ENCODE assay signal across 8 cellular contexts in the genomic region with DNA sequence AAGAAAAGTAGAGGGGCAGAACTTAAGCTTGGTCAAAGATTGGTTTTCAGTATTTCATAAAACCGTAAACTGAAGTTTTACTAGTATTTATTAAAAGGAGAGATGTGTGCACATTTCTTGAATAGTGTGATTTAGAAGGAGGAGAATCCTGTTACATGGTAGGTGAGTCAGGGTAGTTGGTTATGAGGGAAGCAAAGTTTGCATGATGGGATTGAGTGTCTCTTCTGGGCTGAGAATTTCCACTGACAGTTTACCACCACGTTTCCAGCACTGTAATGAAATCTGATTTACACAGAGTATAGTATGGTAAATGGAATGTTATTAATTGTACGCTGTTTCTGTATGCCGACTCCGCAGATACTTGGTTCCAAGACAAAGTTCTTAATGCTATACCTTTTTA. TPM values are rescaled to one million over a fixed set of nuclear protein-coding genes. Genes with fewer than 3 reads are reported as not detected.
A peak's percentile ranks its signal among the peaks of the same experiment; 100 is the strongest.
DNase-seq lines count a peak whose midpoint lies in the region; ATAC-seq and TF ChIP-seq lines count a peak whose summit lies in the region.

No MANE protein-coding gene starts in this region.

- 55% methylated on average over 5 of the region's 5 CpGs for WGBS in suprapubic skin

- intact Hi-C loops in activated CD4-positive, alpha-beta T cell treated with anti-CD3 and anti-CD28 coated beads for 36 hours (cut with DNase I, micrococcal nuclease), result loop anchor here (5.0 to 10.0 kb wide), 7 partner anchors 258 to 1338 kb away; partner anchors contain the start of gene CD96 (in 1 of the 2)

- H3K27me3 ChIP-seq in suprapubic skin, result peaks cover 13% of the 10 kb centered on the region

- peaks cover 28% of the 10 kb centered on the region for H3K4me1 Mint-ChIP-seq in activated CD4-positive, alpha-beta T cell treated with anti-CD3 and anti-CD28 coated beads for 36 hours
- H3K4me1 Mint-ChIP-seq in activated naive CD8-positive, alpha-beta T cell treated with anti-CD3 and anti-CD28 coated beads for 36 hours, result peaks cover 21% of the 10 kb centered on the region

- no peaks in the 10 kb centered on the region for H3K9me3 Mint-ChIP-seq in activated CD4-positive, alpha-beta T cell treated with anti-CD3 and anti-CD28 coated beads for 36 hours (ENCODE audit: low read depth)
- H3K9me3 Mint-ChIP-seq in activated naive CD8-positive, alpha-beta T cell treated with anti-CD3 and anti-CD28 coated beads for 36 hours, result no peaks in the 10 kb centered on the region

- no peak for TF ChIP-seq CTCF in suprapubic skin (IDR thresholded peaks at IDR 0.05)

- H3K27me3 Mint-ChIP-seq in activated CD4-positive, alpha-beta T cell treated with anti-CD3 and anti-CD28 coated beads for 36 hours, result peaks cover 40% of the 10 kb centered on the region
- peaks cover 52% of the 10 kb centered on the region for H3K27me3 Mint-ChIP-seq in activated naive CD8-positive, alpha-beta T cell treated with anti-CD3 and anti-CD28 coated beads for 36 hours

- TF ChIP-seq EP300 in suprapubic skin (IDR thresholded peaks at IDR 0.05), result no peak

- H3K36me3 Mint-ChIP-seq in activated CD4-positive, alpha-beta T cell treated with anti-CD3 and anti-CD28 coated beads for 36 hours (ENCODE audit: low read depth), result no peaks in the 10 kb centered on the region
- H3K36me3 Mint-ChIP-seq in activated naive CD8-positive, alpha-beta T cell treated with anti-CD3 and anti-CD28 coated beads for 36 hours, result no peaks in the 10 kb centered on the region

- no peak for TF ChIP-seq POLR2A in suprapubic skin (IDR thresholded peaks at IDR 0.05)

- peaks cover 34% of the 10 kb centered on the region for H3K4me1 ChIP-seq in suprapubic skin

- no peak overlapping the region for H3K27ac ChIP-seq in suprapubic skin

- H3K9me3 ChIP-seq in suprapubic skin, result no peaks in the 10 kb centered on the region

- POLR2A ChIA-PET in activated CD4-positive, alpha-beta T cell treated with anti-CD3 and anti-CD28 coated beads for 36 hours (lab: Charles Lee), result no interaction called here

- peak overlapping the region; percentile 85 for H3K4me3 ChIP-seq in suprapubic skin

- ATAC-seq in activated CD4-positive, alpha-beta T cell treated with anti-CD3 and anti-CD28 coated beads for 36 hours, result no peak

- H3K36me3 ChIP-seq in suprapubic skin, result no peaks in the 10 kb centered on the region

- CTCF ChIA-PET in activated CD4-positive, alpha-beta T cell treated with anti-CD3 and anti-CD28 coated beads for 36 hours (lab: Charles Lee), result no interaction called here

- DNase-seq in activated CD4-positive, alpha-beta T cell treated with anti-CD3 and anti-CD28 coated beads for 36 hours, result no peak
- no peak for DNase-seq in activated CD4-positive, alpha-beta T cell treated with anti-CD3 and anti-CD28 coated beads for 4 hours
- no peak for DNase-seq in activated naive CD8-positive, alpha-beta T cell treated with anti-CD3 and anti-CD28 coated beads for 36 hours
- DNase-seq in kidney tubule cell (ENCODE audit: low spot score) (peak; percentile 40), suprapubic skin (ENCODE audit: low spot score in 2 of 2) (no peak), SW 1271 (lab: John Stamatoyannopoulos, UW) (no peak), NCI-H526 treated with DMSO at 0.1 percent for 48 hours (lab: John Stamatoyannopoulos, UW) (no peak), amniotic stem cell (lab: John Stamatoyannopoulos, UW) (no peak)

- no peak overlapping the region for H3K27ac Mint-ChIP-seq in activated CD4-positive, alpha-beta T cell treated with anti-CD3 and anti-CD28 coated beads for 36 hours
- no peak overlapping the region for H3K27ac Mint-ChIP-seq in activated naive CD8-positive, alpha-beta T cell treated with anti-CD3 and anti-CD28 coated beads for 36 hours

- H3K4me3 Mint-ChIP-seq in activated CD4-positive, alpha-beta T cell treated with anti-CD3 and anti-CD28 coated beads for 36 hours, result peak overlapping the region; percentile 83
- peak overlapping the region; percentile 81 for H3K4me3 Mint-ChIP-seq in activated naive CD8-positive, alpha-beta T cell treated with anti-CD3 and anti-CD28 coated beads for 36 hours

RNA-seq across cellular contexts. Expression of gene NECTIN3, which starts 1.6 kb away (rescaled TPM):
- total RNA-seq in activated CD4-positive, alpha-beta T cell treated with anti-CD3 and anti-CD28 coated beads for 36 hours, result 1 to 10 TPM; 5.1 to 5.9 TPM
- 1 to 10 TPM; 2.4 to 2.7 TPM for total RNA-seq in activated naive CD8-positive, alpha-beta T cell treated with anti-CD3 and anti-CD28 coated beads for 36 hours
- 10 to 100 TPM in 2 of 4 donors, 1 to 10 TPM in 2; 4.7 to 11.9 (median 7.6) TPM for total RNA-seq in suprapubic skin
